Comparison of ENCODE assay signal across 15 cellular contexts in genomic region chr6:168624540-168624939, GRCh38.
"Had no signal": no experiment of that assay in that cellular context is flagged by ENCODE, and none has a peak within 500 bp of the region (broad histone marks: within the 10 kb centered on the region; RNA-seq: fewer than 3 reads in every experiment).

No MANE protein-coding gene starts in this region.

- DNase-seq: colonic mucosa; dermis blood vessel endothelial cell; esophagus squamous epithelium; foreskin fibroblast; immature natural killer cell; kidney; left cardiac atrium; left ventricle myocardium inferior; lower lobe of right lung; naive B cell; stimulated activated CD4-positive, alpha-beta T cell treated with anti-CD3 and anti-CD28 coated beads, Interleukin-2, amount 100 ng/mL, for 48 hours; stimulated activated naive CD4-positive, alpha-beta T cell treated with Interleukin-2 at 50 U/mL for 16 hours; uterus had no signal

- H3K4me3 ChIP-seq: colonic mucosa, esophagus squamous epithelium, gastroesophageal sphincter, left ventricle myocardium inferior, lower lobe of right lung, smooth muscle cell, uterus had no signal

- H3K36me3 ChIP-seq: colonic mucosa, esophagus squamous epithelium, left ventricle myocardium inferior, lower lobe of right lung, uterus had no signal

- H3K9me3 ChIP-seq: colonic mucosa, esophagus squamous epithelium, gastroesophageal sphincter, left ventricle myocardium inferior, lower lobe of right lung, uterus had no signal

- H3K4me1 ChIP-seq: colonic mucosa, esophagus squamous epithelium, lower lobe of right lung, uterus had no signal

- H3K27ac ChIP-seq: colonic mucosa, esophagus squamous epithelium, gastroesophageal sphincter, left ventricle myocardium inferior, lower lobe of right lung, uterus had no signal

- ATAC-seq: gastroesophageal sphincter, left cardiac atrium, lower lobe of right lung had no signal

- H3K4me2 ChIP-seq: smooth muscle cell had no signal

- FAIRE-seq: kidney had no signal

- H3K27me3 ChIP-seq: colonic mucosa, esophagus squamous epithelium, gastroesophageal sphincter, uterus had no signal
